In the genomic region with DNA sequence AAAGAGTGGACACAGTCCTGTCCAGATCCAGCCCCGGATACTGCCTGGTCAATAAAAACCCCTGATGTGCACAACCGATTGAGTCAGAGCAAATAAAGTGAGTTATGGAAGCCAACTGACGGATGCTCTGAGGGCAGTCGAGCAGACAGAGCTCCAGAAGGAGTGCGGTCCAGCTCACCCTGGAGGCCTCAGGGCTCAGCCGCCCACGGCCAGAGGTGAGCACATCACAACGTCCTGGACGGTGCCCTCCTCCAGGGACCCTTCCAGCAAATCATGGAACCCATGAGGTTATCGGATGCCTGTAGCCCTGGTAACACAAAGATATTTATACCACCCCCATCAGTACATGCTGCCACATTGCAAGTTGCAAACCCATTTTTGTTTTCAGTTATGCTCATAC, we compare ENCODE assay signal across 27 cellular contexts. TPM values are rescaled to one million over a fixed set of nuclear protein-coding genes. Genes with fewer than 3 reads are reported as not detected.
"Had no signal": no experiment of that assay in that cellular context is flagged by ENCODE, and none has a peak within 500 bp of the region (broad histone marks: within the 10 kb centered on the region; RNA-seq: fewer than 3 reads in every experiment).

No MANE protein-coding gene starts in this region.

- DNase-seq: cerebellar nuclear complex; cortex of kidney; effector memory CD8-positive, alpha-beta T cell; erythroblast; esophagus squamous epithelium; foreskin melanocyte; hypothalamus; immature natural killer cell; islet precursor cell; kidney glomerular epithelial cell; left colon; mesenchymal stem cell; naive B cell; right cardiac atrium; stimulated activated CD4-positive, alpha-beta T cell treated with anti-CD3 and anti-CD28 coated beads, Interleukin-15, amount 100 ng/mL, for 24 hours; stimulated activated CD4-positive, alpha-beta T cell treated with anti-CD3 and anti-CD28 coated beads, Interleukin-2, amount 100 ng/mL, for 48 hours; stimulated activated naive B cell treated with anti-CD40 and anti-IgM and Interleukin-4, amounts not matched to agents 10 μg/mL and 1 μg/mL and 100 μg/mL, for 72 hours; transverse colon had no signal

- H3K4me3 ChIP-seq: esophagus squamous epithelium, mucosa of descending colon, ovary, skin epidermis, thoracic aorta, transverse colon, vagina had no signal

- ATAC-seq: effector memory CD8-positive, alpha-beta T cell; left colon; mucosa of descending colon; natural killer cell treated with Interleukin-12 subunit alpha and Interleukin-12 subunit beta and Interleukin-15 and Interleukin-18, amount 100 ng/mL, for 72 hours; right cardiac atrium; stimulated activated naive B cell treated with anti-CD40 and anti-IgM and Interleukin-4, amounts not matched to agents 10 μg/mL and 1 μg/mL and 100 μg/mL, for 72 hours had no signal

- FAIRE-seq: endometrium had no signal

- H3K27me3 ChIP-seq: ovary, transverse colon, vagina had no signal

- H3K27ac ChIP-seq: esophagus squamous epithelium, ovary, skin epidermis, thoracic aorta, transverse colon, vagina had no signal

- H3K36me3 ChIP-seq: esophagus squamous epithelium, ovary, thoracic aorta, transverse colon, vagina had no signal

- H3K9me3 ChIP-seq: esophagus squamous epithelium, mucosa of descending colon, ovary, thoracic aorta, transverse colon, vagina had no signal

- H3K4me1 ChIP-seq: esophagus squamous epithelium, transverse colon, vagina had no signal

RNA-seq across cellular contexts. Expression of gene SMOC2, which starts 44.0 kb away (rescaled TPM):
- total RNA-seq: dermis microvascular lymphatic vessel endothelial cell; lung microvascular endothelial cell; natural killer cell treated with Interleukin-12 subunit alpha and Interleukin-12 subunit beta and Interleukin-15 and Interleukin-18, amount 100 ng/mL, for 72 hours had no signal
- polyA plus RNA-seq: immature natural killer cell had no signal
